Comparison of ENCODE assay signal across 19 cellular contexts in the genomic region with DNA sequence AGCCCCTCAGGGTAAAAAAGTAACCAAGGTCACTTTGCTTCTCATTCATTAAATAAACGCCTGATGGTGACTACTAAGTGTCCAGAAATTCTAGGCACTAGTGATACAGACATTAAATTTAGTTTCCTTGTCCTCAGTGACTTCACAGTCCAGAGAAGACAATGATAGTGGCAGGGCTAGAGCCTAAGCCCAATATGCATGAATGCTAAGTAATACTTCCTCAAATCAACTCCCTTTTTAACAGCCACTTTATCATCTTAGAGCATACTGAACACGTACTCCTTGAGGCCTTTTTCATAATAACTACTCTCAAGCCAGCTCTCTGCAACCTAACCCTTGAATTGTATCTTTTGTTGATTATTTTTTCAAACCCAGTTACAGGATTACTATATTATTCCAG.
"Had no signal": no experiment of that assay in that cellular context is flagged by ENCODE, and none has a peak within 500 bp of the region (broad histone marks: within the 10 kb centered on the region; RNA-seq: fewer than 3 reads in every experiment).

No MANE protein-coding gene starts in this region.

- H3K36me3 ChIP-seq: brain microvascular endothelial cell, right atrium auricular region, thyroid gland had no signal

- H3K27ac ChIP-seq: brain microvascular endothelial cell, esophagus squamous epithelium, right atrium auricular region, thyroid gland had no signal

- H3K27me3 ChIP-seq: brain microvascular endothelial cell, esophagus squamous epithelium, right atrium auricular region, thyroid gland had no signal

- H3K9me3 Mint-ChIP-seq: activated CD4-positive, alpha-beta memory T cell treated with anti-CD3 and anti-CD28 coated beads for 36 hours; activated naive CD8-positive, alpha-beta T cell treated with anti-CD3 and anti-CD28 coated beads, Interleukin-2, amount 10 ng/mL, durations not matched to agents 7 days and 5 days; activated T-cell treated with anti-CD3 and anti-CD28 coated beads, Interleukin-2, amount 50 U/mL, for 4 hours; nephron; stimulated activated naive B cell treated with anti-CD40 and anti-IgM and Interleukin-4, amounts not matched to agents 10 μg/mL and 1 μg/mL and 100 μg/mL, for 72 hours had no signal

- H3K27ac Mint-ChIP-seq: activated CD4-positive, alpha-beta memory T cell treated with anti-CD3 and anti-CD28 coated beads for 36 hours; activated naive CD8-positive, alpha-beta T cell treated with anti-CD3 and anti-CD28 coated beads, Interleukin-2, amount 10 ng/mL, durations not matched to agents 7 days and 5 days; stimulated activated naive B cell treated with anti-CD40 and anti-IgM and Interleukin-4, amounts not matched to agents 10 μg/mL and 1 μg/mL and 100 μg/mL, for 72 hours had no signal

- H3K27me3 Mint-ChIP-seq: activated CD4-positive, alpha-beta memory T cell treated with anti-CD3 and anti-CD28 coated beads for 36 hours; activated naive CD8-positive, alpha-beta T cell treated with anti-CD3 and anti-CD28 coated beads, Interleukin-2, amount 10 ng/mL, durations not matched to agents 7 days and 5 days; progenitor cell of endocrine pancreas; stimulated activated naive B cell treated with anti-CD40 and anti-IgM and Interleukin-4, amounts not matched to agents 10 μg/mL and 1 μg/mL and 100 μg/mL, for 72 hours had no signal

- H3K4me1 ChIP-seq: esophagus squamous epithelium, right atrium auricular region had no signal

- H3K4me3 ChIP-seq: esophagus squamous epithelium, mucosa of descending colon, right atrium auricular region, thyroid gland had no signal

- ATAC-seq: activated T-cell treated with anti-CD3 and anti-CD28 coated beads, Interleukin-2, amount 50 U/mL, for 4 hours; mucosa of descending colon had no signal

- H3K4me3 Mint-ChIP-seq: activated CD4-positive, alpha-beta memory T cell treated with anti-CD3 and anti-CD28 coated beads for 36 hours; activated naive CD8-positive, alpha-beta T cell treated with anti-CD3 and anti-CD28 coated beads, Interleukin-2, amount 10 ng/mL, durations not matched to agents 7 days and 5 days; activated T-cell treated with anti-CD3 and anti-CD28 coated beads, Interleukin-2, amount 50 U/mL, for 4 hours; nephron; stimulated activated naive B cell treated with anti-CD40 and anti-IgM and Interleukin-4, amounts not matched to agents 10 μg/mL and 1 μg/mL and 100 μg/mL, for 72 hours had no signal

- DNase-seq: activated CD4-positive, alpha-beta memory T cell treated with anti-CD3 and anti-CD28 coated beads for 36 hours; activated CD4-positive, alpha-beta T cell treated with anti-CD3 and anti-CD28 coated beads for 1 hour; activated effector memory CD4-positive, alpha-beta T cell treated with anti-CD3 and anti-CD28 coated beads, Interleukin-2, amount 50 U/mL, for 16 hours; activated naive CD8-positive, alpha-beta T cell treated with anti-CD3 and anti-CD28 coated beads, Interleukin-2, amount 10 ng/mL, durations not matched to agents 7 days and 5 days; activated T-cell treated with anti-CD3 and anti-CD28 coated beads, Interleukin-2, amount 50 U/mL, for 4 hours; anterior cingulate cortex; brain microvascular endothelial cell; cortex of kidney; effector CD4-positive, alpha-beta T cell; esophagus squamous epithelium; hippocampal formation; mucosa of descending colon; occipital lobe; stimulated activated CD4-positive, alpha-beta T cell treated with anti-CD3 and anti-CD28 coated beads, Interleukin-2, amount 100 ng/mL, for 48 hours; stimulated activated naive B cell treated with anti-CD40 and anti-IgM and Interleukin-4, amounts not matched to agents 10 μg/mL and 1 μg/mL and 100 μg/mL, for 72 hours; thyroid gland had no signal

- H3K4me1 Mint-ChIP-seq: activated naive CD8-positive, alpha-beta T cell treated with anti-CD3 and anti-CD28 coated beads, Interleukin-2, amount 10 ng/mL, durations not matched to agents 7 days and 5 days; nephron had no signal
